ENCODE assay signal across 21 cellular contexts in genomic region chr6:36419295-36419694, GRCh38. TPM values are rescaled to one million over a fixed set of nuclear protein-coding genes. Genes with fewer than 3 reads are reported as not detected.
"Had no signal": no experiment of that assay in that cellular context is flagged by ENCODE, and none has a peak within 500 bp of the region (broad histone marks: within the 10 kb centered on the region; RNA-seq: fewer than 3 reads in every experiment).

No MANE protein-coding gene starts in this region.

- H3K27me3 Mint-ChIP-seq: activated CD8-positive, alpha-beta T cell treated with anti-CD3 and anti-CD28 coated beads for 36 hours; stimulated activated naive CD8-positive, alpha-beta T cell treated with anti-CD3 and anti-CD28 coated beads, Interleukin-15, Interleukin-2, amounts not matched to agents 100 ng/mL and 50 ng/mL, for 24 hours had no signal

- H3K36me3 Mint-ChIP-seq: mesothelial cell of epicardium had no signal

- H3K4me3 ChIP-seq: ascending aorta, cardiac muscle cell, testis, upper lobe of right lung had no signal

- H3K9me3 ChIP-seq: ascending aorta, testis, upper lobe of right lung had no signal

- H3K27ac Mint-ChIP-seq: activated CD4-positive, alpha-beta T cell treated with anti-CD3 and anti-CD28 coated beads for 36 hours; activated CD8-positive, alpha-beta T cell treated with anti-CD3 and anti-CD28 coated beads for 36 hours; activated T-cell treated with anti-CD3 and anti-CD28 coated beads, Interleukin-2, amount 50 U/mL, for 72 hours; mesothelial cell of epicardium; stimulated activated naive CD8-positive, alpha-beta T cell treated with anti-CD3 and anti-CD28 coated beads, Interleukin-15, Interleukin-2, amounts not matched to agents 100 ng/mL and 50 ng/mL, for 24 hours had no signal

- DNase-seq: activated CD4-positive, alpha-beta T cell treated with anti-CD3 and anti-CD28 coated beads for 36 hours; activated CD8-positive, alpha-beta memory T cell treated with anti-CD3 and anti-CD28 coated beads, Interleukin-2, amount 50 U/mL, for 4 hours; activated CD8-positive, alpha-beta T cell treated with anti-CD3 and anti-CD28 coated beads for 36 hours; activated gamma-delta T cell treated with Interleukin-2 at 50 U/mL for 16 hours; activated T-cell treated with anti-CD3 and anti-CD28 coated beads, Interleukin-2, amount 50 U/mL, for 72 hours; hippocampal formation; kidney glomerular epithelial cell; retina; stimulated activated CD4-positive, alpha-beta T cell treated with anti-CD3 and anti-CD28 coated beads, Interleukin-4, amount 100 ng/mL, for 1 hour; stimulated activated CD8-positive, alpha-beta memory T cell treated with anti-CD3 and anti-CD28 coated beads, Interleukin-4, amount 100 ng/mL, for 48 hours; T1000; testis; upper lobe of right lung had no signal

- H3K27ac ChIP-seq: ascending aorta, cardiac muscle cell, testis, upper lobe of right lung, VCaP had no signal

- ATAC-seq: activated CD4-positive, alpha-beta T cell treated with anti-CD3 and anti-CD28 coated beads for 36 hours; activated CD8-positive, alpha-beta T cell treated with anti-CD3 and anti-CD28 coated beads for 36 hours; activated T-cell treated with anti-CD3 and anti-CD28 coated beads, Interleukin-2, amount 50 U/mL, for 72 hours; upper lobe of right lung had no signal

- H3K36me3 ChIP-seq: ascending aorta, cardiac muscle cell, upper lobe of right lung had no signal

- H3K4me3 Mint-ChIP-seq: activated CD4-positive, alpha-beta T cell treated with anti-CD3 and anti-CD28 coated beads for 36 hours; activated CD8-positive, alpha-beta T cell treated with anti-CD3 and anti-CD28 coated beads for 36 hours; activated T-cell treated with anti-CD3 and anti-CD28 coated beads, Interleukin-2, amount 50 U/mL, for 72 hours; mesothelial cell of epicardium; stimulated activated naive CD8-positive, alpha-beta T cell treated with anti-CD3 and anti-CD28 coated beads, Interleukin-15, Interleukin-2, amounts not matched to agents 100 ng/mL and 50 ng/mL, for 24 hours had no signal

RNA-seq across cellular contexts. Expression of gene PXT1, which starts 23.4 kb away (rescaled TPM):
- total RNA-seq: ascending aorta, cardiac muscle cell, endothelial cell of umbilical vein, glomerular endothelial cell, lower leg skin, mesothelial cell of epicardium, upper lobe of right lung had no signal

RNA-seq across cellular contexts. Expression of gene ETV7, which starts 31.8 kb away (rescaled TPM):
- total RNA-seq: ascending aorta, cardiac muscle cell had no signal
